In genomic region chr1:185316163-185317033, GRCh38 we compare ENCODE assay signal across 1 cellular context.
TF ChIP-seq lines count a peak whose summit lies in the region.

No MANE protein-coding gene starts in this region.

TF ChIP-seq in HepG2, 621 proteins besides CTCF, POLR2A, EP300 and RAD21 (continued from another document and continues in another):
- 0 out of 2 replicates have a peak, but pooled peaks have one; percentile 27 for TF ChIP-seq ZNF574 (CRISPR knock-in tag; IDR thresholded peaks at IDR 0.05)
- TF ChIP-seq ZFP36 (IDR thresholded peaks at IDR 0.05; ENCODE audit: borderline replicate concordance, low read depth, low read length, partially characterized antibody): no peak
- TF ChIP-seq HHEX (CRISPR knock-in tag; IDR thresholded peaks at IDR 0.05): no peak
- TF ChIP-seq, protein P1, sequence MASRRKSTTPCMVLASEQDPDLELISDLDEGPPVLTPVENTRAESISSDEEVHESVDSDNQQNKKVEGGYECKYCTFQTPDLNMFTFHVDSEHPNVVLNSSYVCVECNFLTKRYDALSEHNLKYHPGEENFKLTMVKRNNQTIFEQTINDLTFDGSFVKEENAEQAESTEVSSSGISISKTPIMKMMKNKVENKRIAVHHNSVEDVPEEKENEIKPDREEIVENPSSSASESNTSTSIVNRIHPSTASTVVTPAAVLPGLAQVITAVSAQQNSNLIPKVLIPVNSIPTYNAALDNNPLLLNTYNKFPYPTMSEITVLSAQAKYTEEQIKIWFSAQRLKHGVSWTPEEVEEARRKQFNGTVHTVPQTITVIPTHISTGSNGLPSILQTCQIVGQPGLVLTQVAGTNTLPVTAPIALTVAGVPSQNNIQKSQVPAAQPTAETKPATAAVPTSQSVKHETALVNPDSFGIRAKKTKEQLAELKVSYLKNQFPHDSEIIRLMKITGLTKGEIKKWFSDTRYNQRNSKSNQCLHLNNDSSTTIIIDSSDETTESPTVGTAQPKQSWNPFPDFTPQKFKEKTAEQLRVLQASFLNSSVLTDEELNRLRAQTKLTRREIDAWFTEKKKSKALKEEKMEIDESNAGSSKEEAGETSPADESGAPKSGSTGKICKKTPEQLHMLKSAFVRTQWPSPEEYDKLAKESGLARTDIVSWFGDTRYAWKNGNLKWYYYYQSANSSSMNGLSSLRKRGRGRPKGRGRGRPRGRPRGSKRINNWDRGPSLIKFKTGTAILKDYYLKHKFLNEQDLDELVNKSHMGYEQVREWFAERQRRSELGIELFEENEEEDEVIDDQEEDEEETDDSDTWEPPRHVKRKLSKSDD (CRISPR knock-in tag; IDR thresholded peaks at IDR 0.05; ENCODE audit: low read depth): no peak
- TF ChIP-seq, protein P2, sequence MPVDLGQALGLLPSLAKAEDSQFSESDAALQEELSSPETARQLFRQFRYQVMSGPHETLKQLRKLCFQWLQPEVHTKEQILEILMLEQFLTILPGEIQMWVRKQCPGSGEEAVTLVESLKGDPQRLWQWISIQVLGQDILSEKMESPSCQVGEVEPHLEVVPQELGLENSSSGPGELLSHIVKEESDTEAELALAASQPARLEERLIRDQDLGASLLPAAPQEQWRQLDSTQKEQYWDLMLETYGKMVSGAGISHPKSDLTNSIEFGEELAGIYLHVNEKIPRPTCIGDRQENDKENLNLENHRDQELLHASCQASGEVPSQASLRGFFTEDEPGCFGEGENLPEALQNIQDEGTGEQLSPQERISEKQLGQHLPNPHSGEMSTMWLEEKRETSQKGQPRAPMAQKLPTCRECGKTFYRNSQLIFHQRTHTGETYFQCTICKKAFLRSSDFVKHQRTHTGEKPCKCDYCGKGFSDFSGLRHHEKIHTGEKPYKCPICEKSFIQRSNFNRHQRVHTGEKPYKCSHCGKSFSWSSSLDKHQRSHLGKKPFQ (CRISPR knock-in tag; IDR thresholded peaks at IDR 0.05; ENCODE audit: insufficient replicate concordance): peak; percentile 47
- TF ChIP-seq ZNF768 (CRISPR knock-in tag; IDR thresholded peaks at IDR 0.05): no peak
- TF ChIP-seq CHD2 (IDR thresholded peaks at IDR 0.05; ENCODE audit: low read depth, low read length): peak; percentile 12; the same call in 1 of the 2 replicates
- no peak for TF ChIP-seq NFE2L1 (CRISPR knock-in tag; IDR thresholded peaks at IDR 0.05; ENCODE audit: borderline replicate concordance)
- TF ChIP-seq FIP1L1 (IDR thresholded peaks at IDR 0.05; ENCODE audit: borderline replicate concordance, insufficient read depth, low read depth, low read length): no peak
- no peak; the same call in 1 of the 2 replicates for TF ChIP-seq CENPBD1 (CRISPR knock-in tag; IDR thresholded peaks at IDR 0.05; ENCODE audit: borderline replicate concordance, low read depth)
- TF ChIP-seq, protein P3, sequence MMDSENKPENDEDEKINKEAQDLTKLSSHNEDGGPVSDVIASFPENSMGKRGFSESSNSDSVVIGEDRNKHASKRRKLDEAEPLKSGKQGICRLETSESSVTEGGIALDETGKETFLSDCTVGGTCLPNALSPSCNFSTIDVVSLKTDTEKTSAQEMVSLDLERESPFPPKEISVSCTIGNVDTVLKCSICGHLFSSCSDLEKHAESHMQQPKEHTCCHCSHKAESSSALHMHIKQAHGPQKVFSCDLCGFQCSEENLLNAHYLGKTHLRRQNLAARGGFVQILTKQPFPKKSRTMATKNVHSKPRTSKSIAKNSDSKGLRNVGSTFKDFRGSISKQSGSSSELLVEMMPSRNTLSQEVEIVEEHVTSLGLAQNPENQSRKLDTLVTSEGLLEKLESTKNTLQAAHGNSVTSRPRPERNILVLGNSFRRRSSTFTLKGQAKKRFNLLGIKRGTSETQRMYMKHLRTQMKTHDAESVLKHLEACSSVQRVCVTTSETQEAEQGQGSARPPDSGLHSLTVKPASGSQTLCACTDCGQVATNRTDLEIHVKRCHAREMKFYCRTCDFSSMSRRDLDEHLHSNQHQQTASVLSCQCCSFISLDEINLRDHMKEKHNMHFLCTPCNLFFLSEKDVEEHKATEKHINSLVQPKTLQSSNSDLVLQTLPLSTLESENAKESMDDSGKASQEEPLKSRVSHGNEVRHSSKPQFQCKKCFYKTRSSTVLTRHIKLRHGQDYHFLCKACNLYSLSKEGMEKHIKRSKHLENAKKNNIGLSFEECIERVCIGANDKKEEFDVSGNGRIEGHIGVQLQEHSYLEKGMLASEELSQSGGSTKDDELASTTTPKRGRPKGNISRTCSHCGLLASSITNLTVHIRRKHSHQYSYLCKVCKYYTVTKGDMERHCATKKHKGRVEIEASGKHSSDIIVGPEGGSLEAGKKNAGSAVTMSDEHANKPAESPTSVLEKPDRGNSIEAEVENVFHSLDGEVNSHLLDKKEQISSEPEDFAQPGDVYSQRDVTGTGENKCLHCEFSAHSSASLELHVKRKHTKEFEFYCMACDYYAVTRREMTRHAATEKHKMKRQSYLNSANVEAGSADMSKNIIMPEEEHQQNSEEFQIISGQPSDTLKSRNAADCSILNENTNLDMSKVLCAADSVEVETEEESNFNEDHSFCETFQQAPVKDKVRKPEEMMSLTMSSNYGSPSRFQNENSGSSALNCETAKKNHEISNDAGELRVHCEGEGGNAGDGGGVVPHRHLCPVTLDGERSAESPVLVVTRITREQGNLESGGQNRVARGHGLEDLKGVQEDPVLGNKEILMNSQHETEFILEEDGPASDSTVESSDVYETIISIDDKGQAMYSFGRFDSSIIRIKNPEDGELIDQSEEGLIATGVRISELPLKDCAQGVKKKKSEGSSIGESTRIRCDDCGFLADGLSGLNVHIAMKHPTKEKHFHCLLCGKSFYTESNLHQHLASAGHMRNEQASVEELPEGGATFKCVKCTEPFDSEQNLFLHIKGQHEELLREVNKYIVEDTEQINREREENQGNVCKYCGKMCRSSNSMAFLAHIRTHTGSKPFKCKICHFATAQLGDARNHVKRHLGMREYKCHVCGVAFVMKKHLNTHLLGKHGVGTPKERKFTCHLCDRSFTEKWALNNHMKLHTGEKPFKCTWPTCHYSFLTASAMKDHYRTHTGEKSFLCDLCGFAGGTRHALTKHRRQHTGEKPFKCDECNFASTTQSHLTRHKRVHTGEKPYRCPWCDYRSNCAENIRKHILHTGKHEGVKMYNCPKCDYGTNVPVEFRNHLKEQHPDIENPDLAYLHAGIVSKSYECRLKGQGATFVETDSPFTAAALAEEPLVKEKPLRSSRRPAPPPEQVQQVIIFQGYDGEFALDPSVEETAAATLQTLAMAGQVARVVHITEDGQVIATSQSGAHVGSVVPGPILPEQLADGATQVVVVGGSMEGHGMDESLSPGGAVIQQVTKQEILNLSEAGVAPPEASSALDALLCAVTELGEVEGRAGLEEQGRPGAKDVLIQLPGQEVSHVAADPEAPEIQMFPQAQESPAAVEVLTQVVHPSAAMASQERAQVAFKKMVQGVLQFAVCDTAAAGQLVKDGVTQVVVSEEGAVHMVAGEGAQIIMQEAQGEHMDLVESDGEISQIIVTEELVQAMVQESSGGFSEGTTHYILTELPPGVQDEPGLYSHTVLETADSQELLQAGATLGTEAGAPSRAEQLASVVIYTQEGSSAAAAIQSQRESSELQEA (CRISPR knock-in tag; IDR thresholded peaks at IDR 0.05; ENCODE audit: not compliant biosample characterization): peak; percentile 40
- TF ChIP-seq YEATS2 (CRISPR knock-in tag; IDR thresholded peaks at IDR 0.05; ENCODE audit: borderline replicate concordance): peak; percentile 28; the same call in 1 of the 2 replicates
- TF ChIP-seq, protein P4, sequence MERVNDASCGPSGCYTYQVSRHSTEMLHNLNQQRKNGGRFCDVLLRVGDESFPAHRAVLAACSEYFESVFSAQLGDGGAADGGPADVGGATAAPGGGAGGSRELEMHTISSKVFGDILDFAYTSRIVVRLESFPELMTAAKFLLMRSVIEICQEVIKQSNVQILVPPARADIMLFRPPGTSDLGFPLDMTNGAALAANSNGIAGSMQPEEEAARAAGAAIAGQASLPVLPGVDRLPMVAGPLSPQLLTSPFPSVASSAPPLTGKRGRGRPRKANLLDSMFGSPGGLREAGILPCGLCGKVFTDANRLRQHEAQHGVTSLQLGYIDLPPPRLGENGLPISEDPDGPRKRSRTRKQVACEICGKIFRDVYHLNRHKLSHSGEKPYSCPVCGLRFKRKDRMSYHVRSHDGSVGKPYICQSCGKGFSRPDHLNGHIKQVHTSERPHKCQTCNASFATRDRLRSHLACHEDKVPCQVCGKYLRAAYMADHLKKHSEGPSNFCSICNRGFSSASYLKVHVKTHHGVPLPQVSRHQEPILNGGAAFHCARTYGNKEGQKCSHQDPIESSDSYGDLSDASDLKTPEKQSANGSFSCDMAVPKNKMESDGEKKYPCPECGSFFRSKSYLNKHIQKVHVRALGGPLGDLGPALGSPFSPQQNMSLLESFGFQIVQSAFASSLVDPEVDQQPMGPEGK (CRISPR knock-in tag; IDR thresholded peaks at IDR 0.05): peak; percentile 72
- no peak for TF ChIP-seq ZNF672 (CRISPR knock-in tag; IDR thresholded peaks at IDR 0.05)
- TF ChIP-seq, protein P5, sequence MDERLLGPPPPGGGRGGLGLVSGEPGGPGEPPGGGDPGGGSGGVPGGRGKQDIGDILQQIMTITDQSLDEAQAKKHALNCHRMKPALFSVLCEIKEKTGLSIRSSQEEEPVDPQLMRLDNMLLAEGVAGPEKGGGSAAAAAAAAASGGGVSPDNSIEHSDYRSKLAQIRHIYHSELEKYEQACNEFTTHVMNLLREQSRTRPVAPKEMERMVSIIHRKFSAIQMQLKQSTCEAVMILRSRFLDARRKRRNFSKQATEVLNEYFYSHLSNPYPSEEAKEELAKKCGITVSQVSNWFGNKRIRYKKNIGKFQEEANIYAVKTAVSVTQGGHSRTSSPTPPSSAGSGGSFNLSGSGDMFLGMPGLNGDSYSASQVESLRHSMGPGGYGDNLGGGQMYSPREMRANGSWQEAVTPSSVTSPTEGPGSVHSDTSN (CRISPR knock-in tag; IDR thresholded peaks at IDR 0.05): peak; percentile 94
- TF ChIP-seq ZNF275 (CRISPR knock-in tag; IDR thresholded peaks at IDR 0.05; ENCODE audit: borderline replicate concordance): no peak; the same call in 1 of the 2 replicates
- TF ChIP-seq ZNF510 (CRISPR knock-in tag; IDR thresholded peaks at IDR 0.05; ENCODE audit: low read depth): no peak; the same call in 1 of the 2 replicates
- TF ChIP-seq RARG (CRISPR knock-in tag; IDR thresholded peaks at IDR 0.05; ENCODE audit: low read depth): no peak
- no peak for TF ChIP-seq ZNF75D (CRISPR knock-in tag; IDR thresholded peaks at IDR 0.05; ENCODE audit: borderline replicate concordance)
- TF ChIP-seq PITX1 (CRISPR knock-in tag; IDR thresholded peaks at IDR 0.05): peak; percentile 57; the same call in 1 of the 2 replicates
- no peak for TF ChIP-seq GPBP1L1 (CRISPR knock-in tag; IDR thresholded peaks at IDR 0.05)
- TF ChIP-seq CBX1 (IDR thresholded peaks at IDR 0.05; ENCODE audit: low read depth): no peak
- TF ChIP-seq ZNF879 (CRISPR knock-in tag; IDR thresholded peaks at IDR 0.05): no peak
- TF ChIP-seq HES4 (CRISPR knock-in tag; IDR thresholded peaks at IDR 0.05; ENCODE audit: borderline replicate concordance): no peak
- TF ChIP-seq ZNF772 (CRISPR knock-in tag; IDR thresholded peaks at IDR 0.05): peak; percentile 19; the same call in 1 of the 2 replicates
- no peak for TF ChIP-seq TEAD3 (CRISPR knock-in tag; optimal IDR thresholded peaks at IDR 0.05; ENCODE audit: borderline replicate concordance)
- no peak for TF ChIP-seq SYNCRIP (IDR thresholded peaks at IDR 0.05; ENCODE audit: insufficient read depth, low read depth, low read length)
- TF ChIP-seq, protein P6, sequence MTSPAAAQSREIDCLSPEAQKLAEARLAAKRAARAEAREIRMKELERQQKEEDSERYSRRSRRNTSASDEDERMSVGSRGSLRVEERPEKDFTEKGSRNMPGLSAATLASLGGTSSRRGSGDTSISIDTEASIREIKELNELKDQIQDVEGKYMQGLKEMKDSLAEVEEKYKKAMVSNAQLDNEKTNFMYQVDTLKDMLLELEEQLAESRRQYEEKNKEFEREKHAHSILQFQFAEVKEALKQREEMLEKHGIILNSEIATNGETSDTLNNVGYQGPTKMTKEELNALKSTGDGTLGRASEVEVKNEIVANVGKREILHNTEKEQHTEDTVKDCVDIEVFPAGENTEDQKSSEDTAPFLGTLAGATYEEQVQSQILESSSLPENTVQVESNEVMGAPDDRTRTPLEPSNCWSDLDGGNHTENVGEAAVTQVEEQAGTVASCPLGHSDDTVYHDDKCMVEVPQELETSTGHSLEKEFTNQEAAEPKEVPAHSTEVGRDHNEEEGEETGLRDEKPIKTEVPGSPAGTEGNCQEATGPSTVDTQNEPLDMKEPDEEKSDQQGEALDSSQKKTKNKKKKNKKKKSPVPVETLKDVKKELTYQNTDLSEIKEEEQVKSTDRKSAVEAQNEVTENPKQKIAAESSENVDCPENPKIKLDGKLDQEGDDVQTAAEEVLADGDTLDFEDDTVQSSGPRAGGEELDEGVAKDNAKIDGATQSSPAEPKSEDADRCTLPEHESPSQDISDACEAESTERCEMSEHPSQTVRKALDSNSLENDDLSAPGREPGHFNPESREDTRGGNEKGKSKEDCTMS (CRISPR knock-in tag; conservative IDR thresholded peaks at IDR 0.05): no peak
